1 cellular context compared by ENCODE assay signal in the genomic region with DNA sequence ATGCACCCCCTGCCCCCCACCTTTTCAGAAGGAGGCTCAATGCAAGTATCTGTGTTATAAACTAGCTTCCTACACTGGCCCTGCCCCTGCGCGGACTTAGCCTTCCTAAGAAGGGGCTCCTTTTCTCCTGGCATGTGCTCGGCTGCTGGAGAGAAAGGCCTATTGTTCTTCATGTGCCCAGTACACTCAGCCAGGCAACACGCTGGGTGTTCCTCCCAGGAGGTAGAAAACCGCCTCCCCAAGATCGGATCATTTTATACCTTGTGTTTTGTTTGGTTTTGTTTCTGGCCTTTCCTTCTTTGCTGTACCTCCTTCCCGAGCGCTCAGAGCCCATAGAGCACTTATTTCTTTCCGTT.
TF ChIP-seq lines count a peak whose summit lies in the region.

No MANE protein-coding gene starts in this region.

TF ChIP-seq in HepG2, 621 proteins besides CTCF, POLR2A, EP300 and RAD21 (continued from another document and continues in another):
- TF ChIP-seq, protein P1, sequence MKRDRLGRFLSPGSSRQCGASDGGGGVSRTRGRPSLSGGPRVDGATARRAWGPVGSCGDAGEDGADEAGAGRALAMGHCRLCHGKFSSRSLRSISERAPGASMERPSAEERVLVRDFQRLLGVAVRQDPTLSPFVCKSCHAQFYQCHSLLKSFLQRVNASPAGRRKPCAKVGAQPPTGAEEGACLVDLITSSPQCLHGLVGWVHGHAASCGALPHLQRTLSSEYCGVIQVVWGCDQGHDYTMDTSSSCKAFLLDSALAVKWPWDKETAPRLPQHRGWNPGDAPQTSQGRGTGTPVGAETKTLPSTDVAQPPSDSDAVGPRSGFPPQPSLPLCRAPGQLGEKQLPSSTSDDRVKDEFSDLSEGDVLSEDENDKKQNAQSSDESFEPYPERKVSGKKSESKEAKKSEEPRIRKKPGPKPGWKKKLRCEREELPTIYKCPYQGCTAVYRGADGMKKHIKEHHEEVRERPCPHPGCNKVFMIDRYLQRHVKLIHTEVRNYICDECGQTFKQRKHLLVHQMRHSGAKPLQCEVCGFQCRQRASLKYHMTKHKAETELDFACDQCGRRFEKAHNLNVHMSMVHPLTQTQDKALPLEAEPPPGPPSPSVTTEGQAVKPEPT (CRISPR knock-in tag; IDR thresholded peaks at IDR 0.05; ENCODE audit: low read depth), result 0 out of 2 replicates have a peak, but pooled peaks have one; percentile 14
- TF ChIP-seq TGIF2 (CRISPR knock-in tag; IDR thresholded peaks at IDR 0.05) (peak; percentile 13; the same call in 1 of the 2 replicates), PHB2 (IDR thresholded peaks at IDR 0.05; ENCODE audit: partially characterized antibody) (no peak), MYC (CRISPR knock-in tag; IDR thresholded peaks at IDR 0.05; ENCODE audit: borderline replicate concordance) (peak; percentile 68), ZNF451 (CRISPR knock-in tag; IDR thresholded peaks at IDR 0.05) (peak; percentile 10; the same call in 1 of the 2 replicates), MAF1 (CRISPR knock-in tag; IDR thresholded peaks at IDR 0.05; ENCODE audit: borderline replicate concordance) (no peak), ZNF709 (CRISPR knock-in tag; IDR thresholded peaks at IDR 0.05) (0 out of 2 replicates have a peak, but pooled peaks have one; percentile 6), SIX4 (CRISPR knock-in tag; IDR thresholded peaks at IDR 0.05) (no peak), ZNF232 (CRISPR knock-in tag; IDR thresholded peaks at IDR 0.05; ENCODE audit: borderline replicate concordance) (peak; percentile 2; the same call in 1 of the 2 replicates), ZNF770 (CRISPR knock-in tag; IDR thresholded peaks at IDR 0.05) (no peak), MIER3 (CRISPR knock-in tag; IDR thresholded peaks at IDR 0.05; ENCODE audit: borderline replicate concordance) (no peak), ZNF569 (CRISPR knock-in tag; IDR thresholded peaks at IDR 0.05; ENCODE audit: borderline replicate concordance) (0 out of 2 replicates have a peak, but pooled peaks have one; percentile 41), FOXC1 (CRISPR knock-in tag; IDR thresholded peaks at IDR 0.05; ENCODE audit: borderline replicate concordance) (no peak), NONO (IDR thresholded peaks at IDR 0.05) (no peak), NONO (CRISPR knock-in tag; conservative IDR thresholded peaks at IDR 0.05) (peak; percentile 27; the same call in 1 of the 2 replicates), NFIC (IDR thresholded peaks at IDR 0.05; ENCODE audit: low read length) (no peak), ZNF776 (CRISPR knock-in tag; IDR thresholded peaks at IDR 0.05) (peak; percentile 54; the same call in 1 of the 2 replicates), ZNF792 (CRISPR knock-in tag; IDR thresholded peaks at IDR 0.05) (peak; percentile 21; the same call in 1 of the 2 replicates), SOX6 (IDR thresholded peaks at IDR 0.05) (no peak), SOX6 (CRISPR knock-in tag; IDR thresholded peaks at IDR 0.05) (peak; percentile 63), ZFP82 (CRISPR knock-in tag; IDR thresholded peaks at IDR 0.05; ENCODE audit: borderline replicate concordance) (0 out of 2 replicates have a peak, but pooled peaks have one; percentile 26), ZMAT3 (CRISPR knock-in tag; conservative IDR thresholded peaks at IDR 0.05) (no peak), HINFP (CRISPR knock-in tag; IDR thresholded peaks at IDR 0.05; ENCODE audit: low read depth) (peak; percentile 16; the same call in 1 of the 2 replicates), SOX5 (CRISPR knock-in tag; IDR thresholded peaks at IDR 0.05; ENCODE audit: borderline replicate concordance) (peak; percentile 81; the same call in 1 of the 2 replicates), SOX13 (IDR thresholded peaks at IDR 0.05) (peak; percentile 35; the same call in 1 of the 2 replicates), SOX13 (CRISPR knock-in tag; conservative IDR thresholded peaks at IDR 0.05 in 1 of 2, IDR thresholded peaks at IDR 0.05 in 1 of 2) (peak in 1 of 2 experiments; percentile 78; a peak in 2 of 4 replicates), AGO1 (IDR thresholded peaks at IDR 0.05; ENCODE audit: low read depth, low read length, poor library complexity, severe bottlenecking) (no peak), HOXA5 (CRISPR knock-in tag; IDR thresholded peaks at IDR 0.05) (no peak), ZNF230 (CRISPR knock-in tag; IDR thresholded peaks at IDR 0.05) (no peak), ZNF484 (CRISPR knock-in tag; IDR thresholded peaks at IDR 0.05; ENCODE audit: borderline replicate concordance, low read depth) (no peak), PHF8 (CRISPR knock-in tag; IDR thresholded peaks at IDR 0.05) (peak; percentile 23; the same call in 1 of the 2 replicates), LBX2 (CRISPR knock-in tag; IDR thresholded peaks at IDR 0.05; ENCODE audit: borderline replicate concordance) (no peak), YEATS4 (CRISPR knock-in tag; IDR thresholded peaks at IDR 0.05; ENCODE audit: borderline replicate concordance) (0 out of 2 replicates have a peak, but pooled peaks have one; percentile 30), ETV5 (CRISPR knock-in tag; IDR thresholded peaks at IDR 0.05; ENCODE audit: borderline replicate concordance) (no peak), BHLHE40 (IDR thresholded peaks at IDR 0.05; ENCODE audit: low read length) (0 out of 2 replicates have a peak, but pooled peaks have one; percentile 3), BRD4 (CRISPR knock-in tag; IDR thresholded peaks at IDR 0.05) (0 out of 2 replicates have a peak, but pooled peaks have one; percentile 32), PCBP2 (optimal IDR thresholded peaks at IDR 0.05; ENCODE audit: low read depth, low read length, poor library complexity, severe bottlenecking) (no peak)
- TF ChIP-seq, protein P2, sequence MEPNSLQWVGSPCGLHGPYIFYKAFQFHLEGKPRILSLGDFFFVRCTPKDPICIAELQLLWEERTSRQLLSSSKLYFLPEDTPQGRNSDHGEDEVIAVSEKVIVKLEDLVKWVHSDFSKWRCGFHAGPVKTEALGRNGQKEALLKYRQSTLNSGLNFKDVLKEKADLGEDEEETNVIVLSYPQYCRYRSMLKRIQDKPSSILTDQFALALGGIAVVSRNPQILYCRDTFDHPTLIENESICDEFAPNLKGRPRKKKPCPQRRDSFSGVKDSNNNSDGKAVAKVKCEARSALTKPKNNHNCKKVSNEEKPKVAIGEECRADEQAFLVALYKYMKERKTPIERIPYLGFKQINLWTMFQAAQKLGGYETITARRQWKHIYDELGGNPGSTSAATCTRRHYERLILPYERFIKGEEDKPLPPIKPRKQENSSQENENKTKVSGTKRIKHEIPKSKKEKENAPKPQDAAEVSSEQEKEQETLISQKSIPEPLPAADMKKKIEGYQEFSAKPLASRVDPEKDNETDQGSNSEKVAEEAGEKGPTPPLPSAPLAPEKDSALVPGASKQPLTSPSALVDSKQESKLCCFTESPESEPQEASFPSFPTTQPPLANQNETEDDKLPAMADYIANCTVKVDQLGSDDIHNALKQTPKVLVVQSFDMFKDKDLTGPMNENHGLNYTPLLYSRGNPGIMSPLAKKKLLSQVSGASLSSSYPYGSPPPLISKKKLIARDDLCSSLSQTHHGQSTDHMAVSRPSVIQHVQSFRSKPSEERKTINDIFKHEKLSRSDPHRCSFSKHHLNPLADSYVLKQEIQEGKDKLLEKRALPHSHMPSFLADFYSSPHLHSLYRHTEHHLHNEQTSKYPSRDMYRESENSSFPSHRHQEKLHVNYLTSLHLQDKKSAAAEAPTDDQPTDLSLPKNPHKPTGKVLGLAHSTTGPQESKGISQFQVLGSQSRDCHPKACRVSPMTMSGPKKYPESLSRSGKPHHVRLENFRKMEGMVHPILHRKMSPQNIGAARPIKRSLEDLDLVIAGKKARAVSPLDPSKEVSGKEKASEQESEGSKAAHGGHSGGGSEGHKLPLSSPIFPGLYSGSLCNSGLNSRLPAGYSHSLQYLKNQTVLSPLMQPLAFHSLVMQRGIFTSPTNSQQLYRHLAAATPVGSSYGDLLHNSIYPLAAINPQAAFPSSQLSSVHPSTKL (CRISPR knock-in tag; IDR thresholded peaks at IDR 0.05), result no peak
- TF ChIP-seq, protein P3, sequence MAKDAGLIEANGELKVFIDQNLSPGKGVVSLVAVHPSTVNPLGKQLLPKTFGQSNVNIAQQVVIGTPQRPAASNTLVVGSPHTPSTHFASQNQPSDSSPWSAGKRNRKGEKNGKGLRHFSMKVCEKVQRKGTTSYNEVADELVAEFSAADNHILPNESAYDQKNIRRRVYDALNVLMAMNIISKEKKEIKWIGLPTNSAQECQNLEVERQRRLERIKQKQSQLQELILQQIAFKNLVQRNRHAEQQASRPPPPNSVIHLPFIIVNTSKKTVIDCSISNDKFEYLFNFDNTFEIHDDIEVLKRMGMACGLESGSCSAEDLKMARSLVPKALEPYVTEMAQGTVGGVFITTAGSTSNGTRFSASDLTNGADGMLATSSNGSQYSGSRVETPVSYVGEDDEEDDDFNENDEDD (CRISPR knock-in tag; IDR thresholded peaks at IDR 0.05; ENCODE audit: borderline replicate concordance), result peak; percentile 13; the same call in 1 of the 2 replicates
- TF ChIP-seq, protein P4, sequence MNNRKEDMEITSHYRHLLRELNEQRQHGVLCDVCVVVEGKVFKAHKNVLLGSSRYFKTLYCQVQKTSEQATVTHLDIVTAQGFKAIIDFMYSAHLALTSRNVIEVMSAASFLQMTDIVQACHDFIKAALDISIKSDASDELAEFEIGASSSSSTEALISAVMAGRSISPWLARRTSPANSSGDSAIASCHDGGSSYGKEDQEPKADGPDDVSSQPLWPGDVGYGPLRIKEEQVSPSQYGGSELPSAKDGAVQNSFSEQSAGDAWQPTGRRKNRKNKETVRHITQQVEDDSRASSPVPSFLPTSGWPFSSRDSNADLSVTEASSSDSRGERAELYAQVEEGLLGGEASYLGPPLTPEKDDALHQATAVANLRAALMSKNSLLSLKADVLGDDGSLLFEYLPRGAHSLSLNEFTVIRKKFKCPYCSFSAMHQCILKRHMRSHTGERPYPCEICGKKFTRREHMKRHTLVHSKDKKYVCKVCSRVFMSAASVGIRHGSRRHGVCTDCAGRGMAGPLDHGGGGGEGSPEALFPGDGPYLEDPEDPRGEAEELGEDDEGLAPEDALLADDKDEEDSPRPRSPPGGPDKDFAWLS (CRISPR knock-in tag; IDR thresholded peaks at IDR 0.05; ENCODE audit: borderline replicate concordance), result no peak
- TF ChIP-seq, protein P5, sequence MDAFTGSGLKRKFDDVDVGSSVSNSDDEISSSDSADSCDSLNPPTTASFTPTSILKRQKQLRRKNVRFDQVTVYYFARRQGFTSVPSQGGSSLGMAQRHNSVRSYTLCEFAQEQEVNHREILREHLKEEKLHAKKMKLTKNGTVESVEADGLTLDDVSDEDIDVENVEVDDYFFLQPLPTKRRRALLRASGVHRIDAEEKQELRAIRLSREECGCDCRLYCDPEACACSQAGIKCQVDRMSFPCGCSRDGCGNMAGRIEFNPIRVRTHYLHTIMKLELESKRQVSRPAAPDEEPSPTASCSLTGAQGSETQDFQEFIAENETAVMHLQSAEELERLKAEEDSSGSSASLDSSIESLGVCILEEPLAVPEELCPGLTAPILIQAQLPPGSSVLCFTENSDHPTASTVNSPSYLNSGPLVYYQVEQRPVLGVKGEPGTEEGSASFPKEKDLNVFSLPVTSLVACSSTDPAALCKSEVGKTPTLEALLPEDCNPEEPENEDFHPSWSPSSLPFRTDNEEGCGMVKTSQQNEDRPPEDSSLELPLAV (CRISPR knock-in tag; conservative IDR thresholded peaks at IDR 0.05; ENCODE audit: low read depth), result no peak
- TF ChIP-seq, protein P6, sequence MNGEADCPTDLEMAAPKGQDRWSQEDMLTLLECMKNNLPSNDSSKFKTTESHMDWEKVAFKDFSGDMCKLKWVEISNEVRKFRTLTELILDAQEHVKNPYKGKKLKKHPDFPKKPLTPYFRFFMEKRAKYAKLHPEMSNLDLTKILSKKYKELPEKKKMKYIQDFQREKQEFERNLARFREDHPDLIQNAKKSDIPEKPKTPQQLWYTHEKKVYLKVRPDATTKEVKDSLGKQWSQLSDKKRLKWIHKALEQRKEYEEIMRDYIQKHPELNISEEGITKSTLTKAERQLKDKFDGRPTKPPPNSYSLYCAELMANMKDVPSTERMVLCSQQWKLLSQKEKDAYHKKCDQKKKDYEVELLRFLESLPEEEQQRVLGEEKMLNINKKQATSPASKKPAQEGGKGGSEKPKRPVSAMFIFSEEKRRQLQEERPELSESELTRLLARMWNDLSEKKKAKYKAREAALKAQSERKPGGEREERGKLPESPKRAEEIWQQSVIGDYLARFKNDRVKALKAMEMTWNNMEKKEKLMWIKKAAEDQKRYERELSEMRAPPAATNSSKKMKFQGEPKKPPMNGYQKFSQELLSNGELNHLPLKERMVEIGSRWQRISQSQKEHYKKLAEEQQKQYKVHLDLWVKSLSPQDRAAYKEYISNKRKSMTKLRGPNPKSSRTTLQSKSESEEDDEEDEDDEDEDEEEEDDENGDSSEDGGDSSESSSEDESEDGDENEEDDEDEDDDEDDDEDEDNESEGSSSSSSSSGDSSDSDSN (CRISPR knock-in tag; IDR thresholded peaks at IDR 0.05), result no peak
